Comparison of ENCODE assay signal across 8 cellular contexts in genomic region chr16:57809843-57810196, GRCh38. TPM values are rescaled to one million over a fixed set of nuclear protein-coding genes. Genes with fewer than 3 reads are reported as not detected.
A peak's percentile ranks its signal among the peaks of the same experiment; 100 is the strongest.
DNase-seq lines count a peak whose midpoint lies in the region; ATAC-seq, FAIRE-seq and TF ChIP-seq lines count a peak whose summit lies in the region.

No MANE protein-coding gene starts in this region.

- peak; percentile 18 for ATAC-seq in GM21528 (IDR thresholded peaks at IDR 0.05; ENCODE audit: low FRiP score, unreplicated experiment)
- no peak for ATAC-seq in GM18520 (IDR thresholded peaks at IDR 0.05; ENCODE audit: unreplicated experiment)
- no peak for ATAC-seq in HG03095 (IDR thresholded peaks at IDR 0.05; ENCODE audit: unreplicated experiment)
- no peak for ATAC-seq in GM18867 (IDR thresholded peaks at IDR 0.05; ENCODE audit: unreplicated experiment)

- H3K27ac Mint-ChIP-seq in endodermal cell = peak overlapping the region; percentile 94

- no peaks in the 10 kb centered on the region for H3K27me3 ChIP-seq in HUES6 (ENCODE audit: control insufficient read depth, insufficient read depth, low read length)
- H3K27me3 ChIP-seq in endodermal cell (ENCODE audit: control insufficient read depth, insufficient read depth, low read length, poor library complexity, severe bottlenecking) = no peaks in the 10 kb centered on the region
- no peaks in the 10 kb centered on the region for H3K27me3 ChIP-seq in small intestine (ENCODE audit: control insufficient read depth in 2 of 2, insufficient read depth in 2 of 2, low read length in 2 of 2)

- no peak for TF ChIP-seq CTCF in endodermal cell (conservative IDR thresholded peaks at IDR 0.05)

- no peak for FAIRE-seq in small intestine (lab: Jason Lieb, UNC)

- H3K36me3 ChIP-seq in HUES6 (ENCODE audit: control insufficient read depth, insufficient read depth, low read length) = no peaks in the 10 kb centered on the region
- H3K36me3 ChIP-seq in endodermal cell (ENCODE audit: control insufficient read depth, insufficient read depth, low read length) = no peaks in the 10 kb centered on the region
- H3K36me3 ChIP-seq in small intestine (ENCODE audit: control insufficient read depth in 2 of 2, insufficient read depth in 2 of 2, low read length in 2 of 2) = no peaks in the 10 kb centered on the region

- DNase-seq in endodermal cell (no peak), small intestine (no peak), HPDE6-E6E7 (ENCODE audit: extremely low spot score) (no peak)

- H3K4me3 ChIP-seq in HUES6 (ENCODE audit: low read depth, low read length) (no peak overlapping the region), endodermal cell (ENCODE audit: low read length) (no peak overlapping the region), small intestine (ENCODE audit: low read depth in 1 of 2, low read length in 2 of 2) (no peak overlapping the region)

- no peak overlapping the region for H3K4me3 Mint-ChIP-seq in endodermal cell

- H3K9me3 ChIP-seq in HUES6 (ENCODE audit: control insufficient read depth, insufficient read depth, low read depth, low read length) (no peaks in the 10 kb centered on the region), endodermal cell (ENCODE audit: control insufficient read depth, low read length) (no peaks in the 10 kb centered on the region), small intestine (ENCODE audit: control insufficient read depth, low read depth) (no peaks in the 10 kb centered on the region)

- H3K4me1 ChIP-seq in HUES6 (ENCODE audit: control insufficient read depth, insufficient read depth, low read length) (peaks cover 43% of the 10 kb centered on the region), endodermal cell (ENCODE audit: control insufficient read depth, insufficient read depth, low read length) (peaks cover 13% of the 10 kb centered on the region), small intestine (ENCODE audit: control insufficient read depth in 2 of 2, insufficient read depth in 1 of 2, low read depth in 1 of 2, low read length in 1 of 2) (peaks cover 11 to 16% of the 10 kb centered on the region in 2 donors)

- H3K36me3 Mint-ChIP-seq in endodermal cell (ENCODE audit: low read depth) = no peaks in the 10 kb centered on the region

- H3K4me1 Mint-ChIP-seq in endodermal cell = peaks cover 32% of the 10 kb centered on the region

- no peaks in the 10 kb centered on the region for H3K27me3 Mint-ChIP-seq in endodermal cell (ENCODE audit: insufficient read depth)

- no peaks in the 10 kb centered on the region for H3K9me3 Mint-ChIP-seq in endodermal cell

- H3K27ac ChIP-seq in HUES6 (ENCODE audit: low read depth, low read length) (peak overlapping the region; percentile 20; the same call in 1 of the 2 replicates), endodermal cell (ENCODE audit: low read depth, low read length) (no peak overlapping the region), small intestine (ENCODE audit: low read depth in 1 of 2, low read length in 1 of 2) (peak overlapping the region; percentile 70 to 83)

- peak overlapping the region; percentile 49 for H3K9ac ChIP-seq in HUES6 (ENCODE audit: low read length)
- no peak overlapping the region for H3K9ac ChIP-seq in endodermal cell (ENCODE audit: extremely low read depth, low read length, poor library complexity, severe bottlenecking)

- 90 to 93% methylated on average over 5 to 7 of the region's 7 CpGs for WGBS in endodermal cell (ENCODE audit: insufficient coverage in 1 of 2, insufficient read length in 1 of 2), 2 experiments
- WGBS in small intestine, 3 donors = 39 to 68% (median 42%) methylated on average over 7 of the region's 7 CpGs

RNA-seq across cellular contexts. Expression of gene KIFC3, which starts 7.5 kb away (rescaled TPM):
- total RNA-seq in endodermal cell = 10 to 100 TPM; 39.2 to 39.3 TPM
- 18.0 TPM for polyA plus RNA-seq in endodermal cell (2013, experiment 1 of 2)
- 22.9 TPM for polyA plus RNA-seq in endodermal cell (2013, experiment 2 of 2)
- polyA plus RNA-seq in small intestine = 100 to 1,000 TPM in 2 of 3 donors, 10 to 100 TPM in 1; 12.8 to 237 (median 173) TPM
